8 cellular contexts compared by ENCODE assay signal in genomic region chr15:75030023-75030413, GRCh38. TPM values are rescaled to one million over a fixed set of nuclear protein-coding genes. Genes with fewer than 3 reads are reported as not detected.
DNase-seq lines count a peak whose midpoint lies in the region; ATAC-seq and TF ChIP-seq lines count a peak whose summit lies in the region.

No MANE protein-coding gene starts in this region.

- H3K4me3 ChIP-seq in DOHH2 (ENCODE audit: low read length) (no peak overlapping the region), fibroblast of villous mesenchyme (ENCODE audit: low read depth, low read length) (no peak overlapping the region), sigmoid colon (peak overlapping the region in 3 of 4 donors; percentile 18 to 31 (median 24))

- 0 out of 2 replicates have a peak, but pooled peaks cover 3% of the 10 kb centered on the region for H3F3A ChIP-seq in DOHH2 (ENCODE audit: control insufficient read depth, insufficient read depth)

- no peaks in the 10 kb centered on the region for H3K27me3 ChIP-seq in DOHH2 (ENCODE audit: control insufficient read depth, low read length)
- no peaks in the 10 kb centered on the region for H3K27me3 ChIP-seq in sigmoid colon

- DNase-seq in SK-MEL-5 (ENCODE audit: low read depth, low spot score) (peak; percentile 35), fibroblast of villous mesenchyme (ENCODE audit: low read depth) (peak; percentile 27), sigmoid colon (no peak), DMS153 treated with DMSO at 0.1 percent for 48 hours (lab: John Stamatoyannopoulos, UW; ENCODE audit: unreplicated experiment) (no peak), ureter (ENCODE audit: low spot score) (no peak)
- no peak for DNase-seq in effector memory CD8-positive, alpha-beta T cell

- no peaks in the 10 kb centered on the region for H3K9me2 ChIP-seq in DOHH2 (replicated peaks; ENCODE audit: control insufficient read depth, low read length)

- no peaks in the 10 kb centered on the region for H3K27me3 Mint-ChIP-seq in effector memory CD8-positive, alpha-beta T cell

- in situ Hi-C loops in SK-MEL-5 (cut with HindIII; ENCODE audit: low pct_unique_long_range_greater_than_20kb, low sequenced_read_pairs): no loop called here

- no peak overlapping the region for H3K27ac ChIP-seq in DOHH2 (ENCODE audit: low read depth, low read length)
- peak overlapping the region; percentile 68 to 76 (median 71) for H3K27ac ChIP-seq in sigmoid colon

- ATAC-seq in effector memory CD8-positive, alpha-beta T cell (replicated peaks): no peak
- no peak for ATAC-seq in HG03025 (IDR thresholded peaks at IDR 0.05; ENCODE audit: low FRiP score, unreplicated experiment)

- intact Hi-C loops in sigmoid colon (cut with DNase I): no loop called here

- peaks cover 33% of the 10 kb centered on the region for H3K36me3 ChIP-seq in DOHH2 (ENCODE audit: control insufficient read depth, low read length)
- H3K36me3 ChIP-seq in sigmoid colon: no peaks in the 10 kb centered on the region

- H3K27ac Mint-ChIP-seq in effector memory CD8-positive, alpha-beta T cell: no peak overlapping the region

- no peak for TF ChIP-seq POLR2A in sigmoid colon (IDR thresholded peaks at IDR 0.05)

- peak overlapping the region; percentile 40; the same call in 1 of the 2 replicates for H3K4me2 ChIP-seq in DOHH2 (ENCODE audit: low read length)

- H3K4me1 ChIP-seq in DOHH2 (ENCODE audit: control insufficient read depth, low read length) (peaks cover 19% of the 10 kb centered on the region), sigmoid colon (peaks cover 0 to 30% (median 21%) of the 10 kb centered on the region in 4 donors)

- H3K9me3 Mint-ChIP-seq in effector memory CD8-positive, alpha-beta T cell: no peaks in the 10 kb centered on the region

- TF ChIP-seq EP300 in sigmoid colon (IDR thresholded peaks at IDR 0.05): no peak

- WGBS in sigmoid colon, 2 donors: 38 to 77% methylated on average over 2 of the region's 2 CpGs

- peaks cover 28% of the 10 kb centered on the region for H3K79me2 ChIP-seq in DOHH2 (ENCODE audit: control insufficient read depth, low read length)

- H3K4me3 Mint-ChIP-seq in effector memory CD8-positive, alpha-beta T cell: no peak overlapping the region

- peaks cover 11 to 12% of the 10 kb centered on the region in 2 donors for H3K4me1 Mint-ChIP-seq in effector memory CD8-positive, alpha-beta T cell (ENCODE audit: low read depth in 2 of 2)

- H3K36me3 Mint-ChIP-seq in effector memory CD8-positive, alpha-beta T cell (ENCODE audit: insufficient read depth): peaks cover under 1% of the 10 kb centered on the region

- no peaks in the 10 kb centered on the region for H3K9me3 ChIP-seq in DOHH2 (ENCODE audit: control insufficient read depth, insufficient read depth, low read length)
- H3K9me3 ChIP-seq in sigmoid colon: no peaks in the 10 kb centered on the region

- no peak for TF ChIP-seq CTCF in DOHH2 (IDR thresholded peaks at IDR 0.05; ENCODE audit: low read depth, low read length, poor library complexity, severe bottlenecking)
- TF ChIP-seq CTCF in fibroblast of villous mesenchyme (IDR thresholded peaks at IDR 0.05; ENCODE audit: insufficient read depth, low read depth, low read length): no peak
- TF ChIP-seq CTCF in sigmoid colon (IDR thresholded peaks at IDR 0.05): no peak

- H4K20me1 ChIP-seq in DOHH2 (ENCODE audit: control insufficient read depth, insufficient read depth, low read depth, low read length): 0 out of 2 replicates have a peak, but pooled peaks cover 6% of the 10 kb centered on the region

RNA-seq across cellular contexts. Expression of gene PPCDC, which starts 6.6 kb away (rescaled TPM):
- total RNA-seq in SK-MEL-5 (2014; rRNA removed; shearing (Covaris generic)): 12.0 and 12.1 TPM in 2 replicates
- polyA plus RNA-seq in SK-MEL-5 (2015; cell fraction: cytosol; rRNA removed): 32.5 and 37.6 TPM in 2 replicates
- 26.4 and 53.6 TPM in 2 replicates for polyA plus RNA-seq in SK-MEL-5 (2015; cell fraction: nucleus; rRNA removed)
- 7.4 and 7.8 TPM in 2 replicates for total RNA-seq in fibroblast of villous mesenchyme
- 10 to 100 TPM in 2 of 4 donors, 1 to 10 TPM in 2; 7.9 to 18.9 (median 12.0) TPM for total RNA-seq in sigmoid colon
- 10 to 100 TPM; 16.2 to 37.0 (median 31.2) TPM for polyA plus RNA-seq in sigmoid colon
- 23.4 TPM for total RNA-seq in ureter

RNA-seq across cellular contexts. Expression of gene SCAMP5, which starts 34.7 kb away (rescaled TPM):
- 3.4 and 5.4 TPM in 2 replicates for total RNA-seq in SK-MEL-5 (2014; rRNA removed; shearing (Covaris generic))
- 8.3 and 18.2 TPM in 2 replicates for polyA plus RNA-seq in SK-MEL-5 (2015; cell fraction: cytosol; rRNA removed)
- polyA plus RNA-seq in SK-MEL-5 (2015; cell fraction: nucleus; rRNA removed): 5.2 and 16.9 TPM in 2 replicates
- total RNA-seq in fibroblast of villous mesenchyme: 0.43 and 1.6 TPM in 2 replicates
- total RNA-seq in sigmoid colon: 1 to 10 TPM; 1.3 to 4.6 (median 2.9) TPM
- polyA plus RNA-seq in sigmoid colon: 10 to 100 TPM in 2 of 3 donors, 1 to 10 TPM in 1; 2.4 to 26.5 (median 18.3) TPM
- 21.0 TPM for total RNA-seq in ureter

Comparison
In these comparisons a context has a peak if more than half of its experiments do, and no peak if none do; other contexts are left out.
1. H3K4me3 ChIP-seq: peak in sigmoid colon (3 of 4); none in DOHH2 (single experiment) and fibroblast of villous mesenchyme (single experiment).
2. DNase-seq: peak in SK-MEL-5 (single experiment) and fibroblast of villous mesenchyme (single experiment); none in sigmoid colon (single experiment), DMS153 treated with DMSO at 0.1 percent for 48 hours (single experiment), effector memory CD8-positive, alpha-beta T cell (0 of 3) and ureter (single experiment).